Comparison of ENCODE assay signal across 8 cellular contexts in genomic region chr15:85485956-85486567, GRCh38.
DNase-seq lines count a peak whose midpoint lies in the region; ATAC-seq and TF ChIP-seq lines count a peak whose summit lies in the region.

No MANE protein-coding gene starts in this region.

- no peak overlapping the region for H3K4me3 Mint-ChIP-seq in CD8-positive, alpha-beta memory T cell

- POLR2A ChIA-PET in CD8-positive, alpha-beta memory T cell (lab: Charles Lee): no interaction called here

- H3K4me1 ChIP-seq in CD8-positive, alpha-beta memory T cell (ENCODE audit: insufficient read depth, low read length): peaks cover 18% of the 10 kb centered on the region

- CTCF ChIA-PET in CD8-positive, alpha-beta memory T cell (lab: Charles Lee): interaction anchor here (1.1 to 2.0 kb wide), 7 partner anchors 14 to 216 kb away, joined by 3 to 8 read pairs (median 4); no protein-coding TSS in a partner anchor

- H3K27me3 Mint-ChIP-seq in CD8-positive, alpha-beta memory T cell: no peaks in the 10 kb centered on the region

- H3K9me3 ChIP-seq in CD8-positive, alpha-beta memory T cell (ENCODE audit: low read length): no peaks in the 10 kb centered on the region

- no peaks in the 10 kb centered on the region for H3K36me3 ChIP-seq in CD8-positive, alpha-beta memory T cell (ENCODE audit: insufficient read depth, low read length)

- H3K4me1 Mint-ChIP-seq in CD8-positive, alpha-beta memory T cell: peaks cover 55 to 81% (median 80%) of the 10 kb centered on the region in 3 donors

- peak; percentile 71 for TF ChIP-seq CTCF in fibroblast of pulmonary artery (IDR thresholded peaks at IDR 0.05; ENCODE audit: low read length, missing control alignments)

- no peaks in the 10 kb centered on the region for H3K9me3 Mint-ChIP-seq in CD8-positive, alpha-beta memory T cell

- H3K27me3 ChIP-seq in CD8-positive, alpha-beta memory T cell (ENCODE audit: insufficient read depth, low read length, poor library complexity, severe bottlenecking): no peaks in the 10 kb centered on the region

- H3K27ac ChIP-seq in CD8-positive, alpha-beta memory T cell (ENCODE audit: low read depth, low read length): no peak overlapping the region

- peaks cover 0 to 20% (median 2%) of the 10 kb centered on the region in 3 donors for H3K36me3 Mint-ChIP-seq in CD8-positive, alpha-beta memory T cell

- H3K27ac Mint-ChIP-seq in CD8-positive, alpha-beta memory T cell: peak overlapping the region in 2 of 8 donors; percentile 29 to 61

- peak; percentile 28 to 73 (median 56) for DNase-seq in CD8-positive, alpha-beta memory T cell
- DNase-seq in GM19240 (ENCODE audit: insufficient read length, low spot score) (peak; percentile 30), activated T-cell treated with anti-CD3 and anti-CD28 coated beads for 48 hours (ENCODE audit: low read depth) (peak; percentile 27), fibroblast of pulmonary artery (ENCODE audit: low read depth) (peak; percentile 84), occipital lobe (lab: John Stamatoyannopoulos, UW) (peak; percentile 5), ureter (ENCODE audit: low spot score) (peak; percentile 72)
- peak; percentile 49 for DNase-seq in NK-92 treated with Interleukin-12 subunit alpha and Interleukin-12 subunit beta, amount 100 ng/mL, for 24 hours (lab: John Stamatoyannopoulos, UW)

- ATAC-seq in HG03571 (IDR thresholded peaks at IDR 0.05; ENCODE audit: unreplicated experiment): peak; percentile 68

- no peak overlapping the region for H3K4me3 ChIP-seq in CD8-positive, alpha-beta memory T cell (ENCODE audit: low read length)
- H3K4me3 ChIP-seq in fibroblast of pulmonary artery (replicated peaks; ENCODE audit: low read depth, low read length): no peak overlapping the region

Comparison
In these comparisons a context has a peak if more than half of its experiments do, and no peak if none do; other contexts are left out.
1. DNase-seq: peak in every context shown above with its lines; median percentile 84 in fibroblast of pulmonary artery; 72 in ureter; 56 in CD8-positive, alpha-beta memory T cell; 49 in NK-92 treated with Interleukin-12 subunit alpha and Interleukin-12 subunit beta, amount 100 ng/mL, for 24 hours; 30 in GM19240; 27 in activated T-cell treated with anti-CD3 and anti-CD28 coated beads for 48 hours; 5 in occipital lobe.